ENCODE assay signal across 1 cellular context in genomic region chr18:54267688-54268087, GRCh38.
TF ChIP-seq lines count a peak whose summit lies in the region.

No MANE protein-coding gene starts in this region.

TF ChIP-seq in SK-N-SH treated with all-trans-retinoic acid at 6 μM for 48 hours, 23 proteins besides CTCF, POLR2A, EP300 and RAD21 (continued from another document):
- TF ChIP-seq TSHZ2 (CRISPR knock-in tag; IDR thresholded peaks at IDR 0.05) (no peak), CSRNP3 (CRISPR knock-in tag; IDR thresholded peaks at IDR 0.05) (no peak), PPARA (CRISPR knock-in tag; IDR thresholded peaks at IDR 0.05; ENCODE audit: borderline replicate concordance) (no peak), CSDC2 (CRISPR knock-in tag; IDR thresholded peaks at IDR 0.05) (no peak), ZFP30 (CRISPR knock-in tag; IDR thresholded peaks at IDR 0.05) (no peak), RARB (CRISPR knock-in tag; IDR thresholded peaks at IDR 0.05) (no peak), ZNF70 (CRISPR knock-in tag; IDR thresholded peaks at IDR 0.05) (no peak), ZNF8 (CRISPR knock-in tag; IDR thresholded peaks at IDR 0.05) (no peak), OSR1 (CRISPR knock-in tag; IDR thresholded peaks at IDR 0.05) (no peak), ESRRG (CRISPR knock-in tag; IDR thresholded peaks at IDR 0.05) (no peak), BACH2 (CRISPR knock-in tag; IDR thresholded peaks at IDR 0.05; ENCODE audit: borderline replicate concordance) (no peak), PATZ1 (CRISPR knock-in tag; IDR thresholded peaks at IDR 0.05; ENCODE audit: borderline replicate concordance) (no peak), TOX (CRISPR knock-in tag; IDR thresholded peaks at IDR 0.05; ENCODE audit: borderline replicate concordance) (no peak)
